2 cellular contexts compared by ENCODE assay signal in genomic region chr7:100824499-100825214, GRCh38.
TF ChIP-seq lines count a peak whose summit lies in the region.

No MANE protein-coding gene starts in this region.

TF ChIP-seq in SK-N-SH, 30 proteins besides CTCF, POLR2A, EP300 and RAD21:
- TF ChIP-seq REST (IDR thresholded peaks at IDR 0.05; ENCODE audit: low read depth, low read length) (no peak), EZH2phosphoT487 (IDR thresholded peaks at IDR 0.05; ENCODE audit: borderline replicate concordance, low read depth) (no peak), ZBTB33 (IDR thresholded peaks at IDR 0.05; ENCODE audit: borderline replicate concordance, low read depth) (no peak), PBX3 (IDR thresholded peaks at IDR 0.05) (no peak), NFIC (IDR thresholded peaks at IDR 0.05; ENCODE audit: borderline replicate concordance) (no peak), TAF1 (IDR thresholded peaks at IDR 0.05; ENCODE audit: borderline replicate concordance, low read depth, low read length) (no peak), GABPA (IDR thresholded peaks at IDR 0.05; ENCODE audit: low read depth) (no peak), FOXJ3 (CRISPR knock-in tag; IDR thresholded peaks at IDR 0.05) (no peak), JUND (IDR thresholded peaks at IDR 0.05) (no peak), IRF3 (IDR thresholded peaks at IDR 0.05; ENCODE audit: low read depth, low read length) (no peak), GATA2 (CRISPR knock-in tag; IDR thresholded peaks at IDR 0.05) (no peak), MEF2A (IDR thresholded peaks at IDR 0.05; ENCODE audit: borderline replicate concordance, low read depth) (no peak), YY1 (IDR thresholded peaks at IDR 0.05; ENCODE audit: low read depth) (no peak), RXRA (IDR thresholded peaks at IDR 0.05; ENCODE audit: borderline replicate concordance, low read depth) (no peak), FOXM1 (IDR thresholded peaks at IDR 0.05; ENCODE audit: low read depth) (no peak), POLR2AphosphoS5 (IDR thresholded peaks at IDR 0.05; ENCODE audit: low read depth, low read length) (no peak), NRF1 (IDR thresholded peaks at IDR 0.05; ENCODE audit: low read depth, low read length) (no peak), RCOR1 (IDR thresholded peaks at IDR 0.05; ENCODE audit: low read length) (no peak)

TF ChIP-seq in SK-N-SH treated with all-trans-retinoic acid at 6 μM for 48 hours, 23 proteins besides CTCF, POLR2A, EP300 and RAD21 (continued from another document):
- TF ChIP-seq TSHZ2 (CRISPR knock-in tag; IDR thresholded peaks at IDR 0.05), result no peak
- TF ChIP-seq CSRNP3 (CRISPR knock-in tag; IDR thresholded peaks at IDR 0.05), result no peak
- no peak for TF ChIP-seq ZFP30 (CRISPR knock-in tag; IDR thresholded peaks at IDR 0.05)
- no peak for TF ChIP-seq ZNF70 (CRISPR knock-in tag; IDR thresholded peaks at IDR 0.05)
- no peak for TF ChIP-seq PATZ1 (CRISPR knock-in tag; IDR thresholded peaks at IDR 0.05; ENCODE audit: borderline replicate concordance)
